Comparison of ENCODE assay signal across 1 cellular context in the genomic region with DNA sequence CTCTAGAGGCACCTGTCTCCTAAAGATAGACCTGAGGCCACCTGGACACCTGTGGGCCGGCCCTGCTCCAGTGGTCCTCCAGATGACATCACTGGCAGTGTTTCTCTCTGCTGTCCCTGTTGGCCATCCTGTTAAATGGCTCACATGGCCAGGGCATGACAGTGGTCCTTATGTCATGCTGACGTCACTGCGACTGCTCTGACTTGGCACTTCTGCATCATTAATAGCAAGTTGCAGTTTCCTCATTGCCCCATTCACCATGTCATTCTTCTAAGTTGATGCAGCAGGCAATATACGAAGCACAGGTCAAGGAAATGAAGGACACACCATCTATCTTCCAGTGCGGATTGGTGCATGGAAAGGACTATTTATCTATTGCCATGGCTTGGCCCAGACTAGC.
TF ChIP-seq lines count a peak whose summit lies in the region.

No MANE protein-coding gene starts in this region.

TF ChIP-seq in K562, 482 proteins besides CTCF, POLR2A, EP300 and RAD21 (continued from another document):
- TF ChIP-seq, protein P1, sequence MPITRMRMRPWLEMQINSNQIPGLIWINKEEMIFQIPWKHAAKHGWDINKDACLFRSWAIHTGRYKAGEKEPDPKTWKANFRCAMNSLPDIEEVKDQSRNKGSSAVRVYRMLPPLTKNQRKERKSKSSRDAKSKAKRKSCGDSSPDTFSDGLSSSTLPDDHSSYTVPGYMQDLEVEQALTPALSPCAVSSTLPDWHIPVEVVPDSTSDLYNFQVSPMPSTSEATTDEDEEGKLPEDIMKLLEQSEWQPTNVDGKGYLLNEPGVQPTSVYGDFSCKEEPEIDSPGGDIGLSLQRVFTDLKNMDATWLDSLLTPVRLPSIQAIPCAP (CRISPR knock-in tag; IDR thresholded peaks at IDR 0.05; ENCODE audit: borderline replicate concordance), result no peak
- TF ChIP-seq POU5F1 (IDR thresholded peaks at IDR 0.05; ENCODE audit: borderline replicate concordance, low read depth, low read length, partially characterized antibody), result no peak
- TF ChIP-seq TAF9B (IDR thresholded peaks at IDR 0.05; ENCODE audit: partially characterized antibody), result no peak
- TF ChIP-seq, protein P2, sequence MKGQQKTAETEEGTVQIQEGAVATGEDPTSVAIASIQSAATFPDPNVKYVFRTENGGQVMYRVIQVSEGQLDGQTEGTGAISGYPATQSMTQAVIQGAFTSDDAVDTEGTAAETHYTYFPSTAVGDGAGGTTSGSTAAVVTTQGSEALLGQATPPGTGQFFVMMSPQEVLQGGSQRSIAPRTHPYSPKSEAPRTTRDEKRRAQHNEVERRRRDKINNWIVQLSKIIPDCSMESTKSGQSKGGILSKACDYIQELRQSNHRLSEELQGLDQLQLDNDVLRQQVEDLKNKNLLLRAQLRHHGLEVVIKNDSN (CRISPR knock-in tag; IDR thresholded peaks at IDR 0.05), result no peak
- no peak for TF ChIP-seq ZNF174 (CRISPR knock-in tag; IDR thresholded peaks at IDR 0.05)
- no peak for TF ChIP-seq SMAD4 (CRISPR knock-in tag; conservative IDR thresholded peaks at IDR 0.05)
- TF ChIP-seq TAL1 (IDR thresholded peaks at IDR 0.05), result no peak
- TF ChIP-seq ZNF121 (CRISPR knock-in tag; conservative IDR thresholded peaks at IDR 0.05), result no peak
- no peak for TF ChIP-seq HDAC8 (tag; IDR thresholded peaks at IDR 0.05)
- no peak for TF ChIP-seq THAP12 (CRISPR knock-in tag; IDR thresholded peaks at IDR 0.05)
- TF ChIP-seq RBM34 (IDR thresholded peaks at IDR 0.05; ENCODE audit: borderline replicate concordance, insufficient read depth, low read length), result no peak
- peak; percentile 57 for TF ChIP-seq CREM (IDR thresholded peaks at IDR 0.05; ENCODE audit: low read depth)
- TF ChIP-seq SMARCB1 (IDR thresholded peaks at IDR 0.05; ENCODE audit: insufficient read length, low read depth), result no peak
- TF ChIP-seq, protein P3, sequence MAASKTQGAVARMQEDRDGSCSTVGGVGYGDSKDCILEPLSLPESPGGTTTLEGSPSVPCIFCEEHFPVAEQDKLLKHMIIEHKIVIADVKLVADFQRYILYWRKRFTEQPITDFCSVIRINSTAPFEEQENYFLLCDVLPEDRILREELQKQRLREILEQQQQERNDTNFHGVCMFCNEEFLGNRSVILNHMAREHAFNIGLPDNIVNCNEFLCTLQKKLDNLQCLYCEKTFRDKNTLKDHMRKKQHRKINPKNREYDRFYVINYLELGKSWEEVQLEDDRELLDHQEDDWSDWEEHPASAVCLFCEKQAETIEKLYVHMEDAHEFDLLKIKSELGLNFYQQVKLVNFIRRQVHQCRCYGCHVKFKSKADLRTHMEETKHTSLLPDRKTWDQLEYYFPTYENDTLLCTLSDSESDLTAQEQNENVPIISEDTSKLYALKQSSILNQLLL (CRISPR knock-in tag; IDR thresholded peaks at IDR 0.05; ENCODE audit: borderline replicate concordance), result no peak
